In genomic region chr16:85800321-85800669, GRCh38 we compare ENCODE assay signal across 8 cellular contexts. TPM values are rescaled to one million over a fixed set of nuclear protein-coding genes. Genes with fewer than 3 reads are reported as not detected.
DNase-seq lines count a peak whose midpoint lies in the region; ATAC-seq and TF ChIP-seq lines count a peak whose summit lies in the region.

No MANE protein-coding gene starts in this region.

- 13% methylated on average over 9 of the region's 9 CpGs for WGBS in esophagus muscularis mucosa
- 5 to 18% (median 8%) methylated on average over 9 of the region's 9 CpGs for WGBS in ovary, 3 donors

- intact Hi-C loops in esophagus muscularis mucosa (cut with DNase I) = no loop called here
- intact Hi-C loops in ovary (cut with DNase I) = no loop called here

- no peak for DNase-seq in WERI-Rb-1
- DNase-seq in esophagus muscularis mucosa (ENCODE audit: extremely low spot score) = no peak
- DNase-seq in ovary = no peak
- no peak for DNase-seq in NCI-H69 (lab: John Stamatoyannopoulos, UW)
- no peak for DNase-seq in NCI-H526 treated with DMSO at 0.1 percent for 48 hours (lab: John Stamatoyannopoulos, UW)

- H3K4me1 ChIP-seq in esophagus muscularis mucosa (peaks cover 29 to 66% (median 54%) of the 10 kb centered on the region in 4 donors), ovary (ENCODE audit: insufficient read depth) (peaks cover 11% of the 10 kb centered on the region)

- TF ChIP-seq CTCF in 22Rv1 (IDR thresholded peaks at IDR 0.05) = no peak
- TF ChIP-seq CTCF in WERI-Rb-1 (IDR thresholded peaks at IDR 0.05; ENCODE audit: low read depth, low read length) = no peak
- TF ChIP-seq CTCF in esophagus muscularis mucosa (IDR thresholded peaks at IDR 0.05) = no peak
- no peak for TF ChIP-seq CTCF in ovary (IDR thresholded peaks at IDR 0.05)

- H3K27me3 ChIP-seq in WERI-Rb-1 (ENCODE audit: insufficient read depth, low read depth, severe bottlenecking) = no peaks in the 10 kb centered on the region
- H3K27me3 ChIP-seq in esophagus muscularis mucosa = no peaks in the 10 kb centered on the region
- no peaks in the 10 kb centered on the region for H3K27me3 ChIP-seq in ovary

- H3K36me3 ChIP-seq in WERI-Rb-1 (no peaks in the 10 kb centered on the region; the same call in none of the 2 replicates), esophagus muscularis mucosa (peaks cover 13 to 60% (median 58%) of the 10 kb centered on the region in 4 donors), ovary (no peaks in the 10 kb centered on the region)

- H3K4me3 ChIP-seq in WERI-Rb-1 (ENCODE audit: low read depth, low read length) = peak overlapping the region; percentile 74
- H3K4me3 ChIP-seq in esophagus muscularis mucosa = peak overlapping the region; percentile 98 to 100 (median 98)
- H3K4me3 ChIP-seq in ovary = peak overlapping the region; percentile 87

- H3K9me3 ChIP-seq in WERI-Rb-1 (ENCODE audit: severe bottlenecking) = no peaks in the 10 kb centered on the region
- no peaks in the 10 kb centered on the region for H3K9me3 ChIP-seq in esophagus muscularis mucosa
- no peaks in the 10 kb centered on the region for H3K9me3 ChIP-seq in ovary

- TF ChIP-seq POLR2A in esophagus muscularis mucosa (IDR thresholded peaks at IDR 0.05; ENCODE audit: low read depth) (no peak), ovary (IDR thresholded peaks at IDR 0.05) (no peak)

- peak overlapping the region; percentile 89 for H3K27ac ChIP-seq in 22Rv1
- H3K27ac ChIP-seq in WERI-Rb-1 = peak overlapping the region; percentile 81
- peak overlapping the region; percentile 92 to 96 (median 92) for H3K27ac ChIP-seq in esophagus muscularis mucosa (replicated peaks in 1 of 4)
- peak overlapping the region in 1 of 2 donors; percentile 59 for H3K27ac ChIP-seq in ovary

- TF ChIP-seq EP300 in esophagus muscularis mucosa (IDR thresholded peaks at IDR 0.05) (no peak), ovary (IDR thresholded peaks at IDR 0.05) (no peak)

- ATAC-seq in GM21447 (IDR thresholded peaks at IDR 0.05; ENCODE audit: unreplicated experiment) = peak; percentile 11
- ATAC-seq in GM21390 (IDR thresholded peaks at IDR 0.05; ENCODE audit: unreplicated experiment) = no peak

RNA-seq across cellular contexts. Expression of gene COX4I1, which starts 0.8 kb away (rescaled TPM):
- total RNA-seq in esophagus muscularis mucosa = 100 to 1,000 TPM; 555 to 640 (median 575) TPM
- 100 to 1,000 TPM; 378 to 540 (median 455) TPM for total RNA-seq in ovary
- polyA plus RNA-seq in ovary = 100 to 1,000 TPM; 484 to 750 TPM

RNA-seq across cellular contexts. Expression of gene EMC8, which starts 1.0 kb away (rescaled TPM):
- 10 to 100 TPM; 26.0 to 41.3 (median 27.6) TPM for total RNA-seq in esophagus muscularis mucosa
- 10 to 100 TPM; 16.6 to 32.5 (median 21.5) TPM for total RNA-seq in ovary
- polyA plus RNA-seq in ovary = 10 to 100 TPM in 1 of 2 donors, 1 to 10 TPM in 1; 9.4 to 15.0 TPM

RNA-seq across cellular contexts. Expression of gene C16orf74, which starts 49.4 kb away (rescaled TPM):
- 1 to 10 TPM in 1 of 4 donors, under 1 TPM in 2, not detected in 1; 0.83 to 2.4 (median 0.83) TPM for total RNA-seq in esophagus muscularis mucosa
- 1 to 10 TPM in 1 of 7 donors, under 1 TPM in 5, not detected in 1; 0.38 to 1.5 (median 0.60) TPM for total RNA-seq in ovary
- 1 to 10 TPM in 1 of 2 donors, not detected in 1; 1.2 TPM for polyA plus RNA-seq in ovary
